ENCODE assay signal across 2 cellular contexts in genomic region chr11:17827006-17827405, GRCh38.
TF ChIP-seq lines count a peak whose summit lies in the region.

No MANE protein-coding gene starts in this region.

TF ChIP-seq in GM23338, 12 proteins besides CTCF, POLR2A, EP300 and RAD21 (continued from another document):
- TF ChIP-seq REST (IDR thresholded peaks at IDR 0.05; ENCODE audit: unreplicated experiment), result no peak

TF ChIP-seq in H1, 55 proteins besides CTCF, POLR2A, EP300 and RAD21 (continued from another document):
- no peak for TF ChIP-seq CHD7 (IDR thresholded peaks at IDR 0.05; ENCODE audit: insufficient replicate concordance, low read length)
- TF ChIP-seq SIRT6 (IDR thresholded peaks at IDR 0.05; ENCODE audit: low read length), result no peak
- no peak for TF ChIP-seq NRF1 (IDR thresholded peaks at IDR 0.05; ENCODE audit: low read depth, low read length)
- no peak for TF ChIP-seq RNF2 (IDR thresholded peaks at IDR 0.05; ENCODE audit: borderline replicate concordance, low read depth, low read length, missing control alignments, poor library complexity, severe bottlenecking)
- no peak for TF ChIP-seq ATF2 (IDR thresholded peaks at IDR 0.05; ENCODE audit: low read length)
- TF ChIP-seq FOSL1 (IDR thresholded peaks at IDR 0.05; ENCODE audit: insufficient read depth, low read depth, low read length), result no peak
- no peak for TF ChIP-seq HDAC2 (IDR thresholded peaks at IDR 0.05; ENCODE audit: borderline replicate concordance in 1 of 2, low read depth in 2 of 2, low read length in 2 of 2)
- TF ChIP-seq PHF8 (conservative IDR thresholded peaks at IDR 0.05; ENCODE audit: low read depth, low read length), result no peak
- no peak for TF ChIP-seq KDM1A (IDR thresholded peaks at IDR 0.05; ENCODE audit: borderline replicate concordance, low read length)
- TF ChIP-seq BACH1 (IDR thresholded peaks at IDR 0.05; ENCODE audit: low read length), result no peak
- TF ChIP-seq BCL11A (IDR thresholded peaks at IDR 0.05; ENCODE audit: low read depth in 2 of 2, low read length in 2 of 2), result no peak
- TF ChIP-seq TAF1 (IDR thresholded peaks at IDR 0.05; ENCODE audit: low read depth, low read length), result no peak
- no peak for TF ChIP-seq E2F6 (IDR thresholded peaks at IDR 0.05)
- no peak for TF ChIP-seq TEAD4 (IDR thresholded peaks at IDR 0.05; ENCODE audit: low read depth, low read length)
- no peak for TF ChIP-seq CHD2 (IDR thresholded peaks at IDR 0.05; ENCODE audit: low read length)
